Comparison of ENCODE assay signal across 8 cellular contexts in the genomic region with DNA sequence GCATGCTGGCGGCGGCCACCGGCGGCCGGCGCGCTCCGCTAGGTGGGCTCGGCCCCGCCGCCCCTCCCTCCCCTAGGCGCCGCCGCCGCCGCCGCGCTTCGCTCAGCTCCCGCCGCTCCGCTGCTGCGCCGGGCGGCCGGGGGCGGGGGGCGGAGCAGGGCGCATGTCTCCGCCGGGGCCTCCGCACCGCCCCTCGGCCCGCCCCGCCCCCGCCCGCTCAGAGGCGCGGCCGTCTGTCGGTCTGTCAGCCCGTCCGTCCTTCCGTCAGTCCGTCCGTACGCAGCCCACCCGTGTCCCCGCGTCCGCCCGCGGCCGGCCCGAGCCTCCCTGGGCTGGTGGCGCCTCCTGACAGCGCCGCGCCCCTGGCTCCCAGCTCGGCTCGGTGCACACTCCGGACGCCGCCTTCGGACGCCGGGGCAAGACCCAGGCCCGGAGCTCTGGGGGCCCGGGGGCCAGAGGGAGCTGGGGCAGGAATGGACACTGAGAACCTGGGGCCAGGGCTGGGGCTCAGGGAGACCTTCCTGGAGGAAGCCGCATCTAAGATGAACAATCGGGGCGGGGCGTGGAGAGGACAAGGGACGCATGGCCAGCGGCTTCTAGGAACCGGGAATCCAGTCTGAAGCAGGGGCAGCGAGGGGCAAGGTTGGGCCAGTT. TPM values are rescaled to one million over a fixed set of nuclear protein-coding genes. Genes with fewer than 3 reads are reported as not detected.
A peak's percentile ranks its signal among the peaks of the same experiment; 100 is the strongest.
DNase-seq lines count a peak whose midpoint lies in the region; ATAC-seq and TF ChIP-seq lines count a peak whose summit lies in the region.

A gene (minus strand): TSS at position 138 of the 654 bp plus-strand sequence. CDS start 6,193 bp downstream, outside the sequence.

- 0 to 1% methylated on average over 78 of the region's 78 CpGs for whole genome bisulfite sequencing in ectodermal cell, 2 experiments

- H3K27ac ChIP-seq in ectodermal cell (ENCODE audit: insufficient read depth, low read depth, low read length, poor library complexity, severe bottlenecking) = no peak within 1 kb of the TSS

- peaks cover 1% of the 10 kb centered on the region for H3K36me3 Mint-ChIP-seq in activated CD4-positive, alpha-beta T cell treated with anti-CD3 and anti-CD28 coated beads for 36 hours (ENCODE audit: low read depth)

- POLR2A ChIA-PET in GM10248 (lab: Yijun Ruan, JAX) = no interaction called here
- POLR2A ChIA-PET in activated CD4-positive, alpha-beta T cell treated with anti-CD3 and anti-CD28 coated beads for 36 hours (lab: Charles Lee) = no interaction called here

- H3K36me3 ChIP-seq in ectodermal cell (ENCODE audit: control insufficient read depth, insufficient read depth, low read length) = no peaks in the 10 kb centered on the region

- intact Hi-C loops in activated CD4-positive, alpha-beta T cell treated with anti-CD3 and anti-CD28 coated beads for 36 hours (cut with DNase I, micrococcal nuclease) = loop anchor here in 1 of 2 experiments (1.0 kb wide), 3 partner anchors 15 to 132 kb away; a partner anchor contains a TSS

- no peak for TF ChIP-seq EP300 in Ishikawa (IDR thresholded peaks at IDR 0.05; ENCODE audit: borderline replicate concordance)

- CTCF ChIA-PET in GM10248 (lab: Yijun Ruan, JAX) = interaction anchor here (1.5 to 9.2 kb wide), 2 partner anchors 14 to 84 kb away, joined by 3 to 64 read pairs; no protein-coding TSS in a partner anchor
- CTCF ChIA-PET in activated CD4-positive, alpha-beta T cell treated with anti-CD3 and anti-CD28 coated beads for 36 hours (lab: Charles Lee) = interaction anchor here (0.5 to 3.2 kb wide), 2 partner anchors 15 to 375 kb away, joined by 4 to 14 read pairs; no protein-coding TSS in a partner anchor

- H3K27ac Mint-ChIP-seq in activated CD4-positive, alpha-beta T cell treated with anti-CD3 and anti-CD28 coated beads for 36 hours = no peak within 1 kb of the TSS

- H3K27me3 ChIP-seq in ectodermal cell (ENCODE audit: control insufficient read depth, insufficient read depth, low read length, poor library complexity, severe bottlenecking) (peaks cover 9% of the 10 kb centered on the region), mononuclear cell (ENCODE audit: insufficient read depth, low read length) (peaks cover 2% of the 10 kb centered on the region)

- peak within 1 kb of the TSS; percentile 33 for H3K4me3 Mint-ChIP-seq in activated CD4-positive, alpha-beta T cell treated with anti-CD3 and anti-CD28 coated beads for 36 hours

- no peaks in the 10 kb centered on the region for H3K9me3 ChIP-seq in ectodermal cell (ENCODE audit: control insufficient read depth, low read length)
- H3K9me3 ChIP-seq in mononuclear cell (ENCODE audit: low read depth, low read length) = no peaks in the 10 kb centered on the region

- ATAC-seq in activated CD4-positive, alpha-beta T cell treated with anti-CD3 and anti-CD28 coated beads for 36 hours = peak; percentile 73
- ATAC-seq in stimulated activated naive CD8-positive, alpha-beta T cell treated with anti-CD3 and anti-CD28 coated beads, Interleukin-15, Interleukin-2, amounts not matched to agents 100 U/mL and 50 U/mL, for 24 hours = peak; percentile 61
- ATAC-seq in HG03439 (IDR thresholded peaks at IDR 0.05; ENCODE audit: unreplicated experiment) = no peak

- DNase-seq in GM10248 (ENCODE audit: extremely low spot score) = peak; percentile 82
- DNase-seq in activated CD4-positive, alpha-beta T cell treated with anti-CD3 and anti-CD28 coated beads for 36 hours = peak; percentile 73
- peak; percentile 68 for DNase-seq in stimulated activated naive CD8-positive, alpha-beta T cell treated with anti-CD3 and anti-CD28 coated beads, Interleukin-15, Interleukin-2, amounts not matched to agents 100 U/mL and 50 U/mL, for 24 hours
- DNase-seq in KBM-7 = no peak

- peaks cover 3% of the 10 kb centered on the region for H3K27me3 Mint-ChIP-seq in activated CD4-positive, alpha-beta T cell treated with anti-CD3 and anti-CD28 coated beads for 36 hours

- H3K4me3 ChIP-seq in ectodermal cell (ENCODE audit: insufficient read depth, low read depth, low read length) (peak within 1 kb of the TSS; percentile 63), mononuclear cell (ENCODE audit: low read length) (peak within 1 kb of the TSS; percentile 25)

- TF ChIP-seq CTCF in GM10248 (IDR thresholded peaks at IDR 0.05; ENCODE audit: control extremely low read depth, extremely low read depth, low read depth, missing control alignments) = no peak

- no peaks in the 10 kb centered on the region for H3K9me3 Mint-ChIP-seq in activated CD4-positive, alpha-beta T cell treated with anti-CD3 and anti-CD28 coated beads for 36 hours (ENCODE audit: low read depth)

- H3K4me1 Mint-ChIP-seq in activated CD4-positive, alpha-beta T cell treated with anti-CD3 and anti-CD28 coated beads for 36 hours = peaks cover 3% of the 10 kb centered on the region

- in situ Hi-C loops in KBM-7 (cut with MboI; ENCODE audit: low pct_unique_long_range_greater_than_20kb, low sequenced_read_pairs) = no loop called here

- no peak for TF ChIP-seq RAD21 in Ishikawa (IDR thresholded peaks at IDR 0.05; ENCODE audit: low read depth)

- H3K4me1 ChIP-seq in ectodermal cell (ENCODE audit: control insufficient read depth, insufficient read depth, low read length) (peaks cover 28% of the 10 kb centered on the region), mononuclear cell (ENCODE audit: insufficient read depth, low read length) (peaks cover 11% of the 10 kb centered on the region)

TF ChIP-seq in Ishikawa, 13 proteins besides CTCF, POLR2A, EP300 and RAD21:
- TF ChIP-seq, protein P1, sequence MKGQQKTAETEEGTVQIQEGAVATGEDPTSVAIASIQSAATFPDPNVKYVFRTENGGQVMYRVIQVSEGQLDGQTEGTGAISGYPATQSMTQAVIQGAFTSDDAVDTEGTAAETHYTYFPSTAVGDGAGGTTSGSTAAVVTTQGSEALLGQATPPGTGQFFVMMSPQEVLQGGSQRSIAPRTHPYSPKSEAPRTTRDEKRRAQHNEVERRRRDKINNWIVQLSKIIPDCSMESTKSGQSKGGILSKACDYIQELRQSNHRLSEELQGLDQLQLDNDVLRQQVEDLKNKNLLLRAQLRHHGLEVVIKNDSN (IDR thresholded peaks at IDR 0.05) = no peak
- peak; percentile 47; the same call in 1 of the 2 replicates for TF ChIP-seq EGR1 (IDR thresholded peaks at IDR 0.05)
- TF ChIP-seq CEBPB (IDR thresholded peaks at IDR 0.05) = no peak
- peak; percentile 64 for TF ChIP-seq ZBTB7A (IDR thresholded peaks at IDR 0.05; ENCODE audit: low read depth)
- TF ChIP-seq CREB1 (IDR thresholded peaks at IDR 0.05; ENCODE audit: low read depth) = no peak

RNA-seq across cellular contexts. Expression of the gene that starts here (rescaled TPM):
- under 1 TPM; 0.16 to 0.25 TPM for total RNA-seq in activated CD4-positive, alpha-beta T cell treated with anti-CD3 and anti-CD28 coated beads for 36 hours
- polyA plus RNA-seq in ectodermal cell (2013, experiment 1 of 4) = 28.1 TPM
- 36.8 TPM for polyA plus RNA-seq in ectodermal cell (2013, experiment 2 of 4)
- 31.6 TPM for polyA plus RNA-seq in ectodermal cell (2013, experiment 3 of 4)
- polyA plus RNA-seq in ectodermal cell (2013, experiment 4 of 4) = 34.9 TPM
- total RNA-seq in mononuclear cell = 0.84 TPM

Comparison
In these comparisons a context has a peak if more than half of its experiments do, and no peak if none do; other contexts are left out.
1. Peak in DNase-seq and ATAC-seq in activated CD4-positive, alpha-beta T cell treated with anti-CD3 and anti-CD28 coated beads for 36 hours; RNA of the gene not detected or under 1 TPM.